Comparison of ENCODE assay signal across 8 cellular contexts in genomic region chr2:45935791-45936622, GRCh38.
DNase-seq lines count a peak whose midpoint lies in the region; ATAC-seq and TF ChIP-seq lines count a peak whose summit lies in the region.

No MANE protein-coding gene starts in this region.

- peak; percentile 77 for TF ChIP-seq CTCF in astrocyte of the spinal cord (IDR thresholded peaks at IDR 0.05; ENCODE audit: low read depth, low read length)

- intact Hi-C loops in sciatic nerve (cut with DNase I), result loop anchor here (5.0 kb wide), 1 partner anchor 289 kb away; no protein-coding TSS in a partner anchor

- in situ Hi-C loops in astrocyte of the spinal cord (cut with HindIII; ENCODE audit: low sequenced_read_pairs), result no loop called here

- DNase-seq in CD1c-positive myeloid dendritic cell (ENCODE audit: extremely low spot score) (peak; percentile 96), NCI-H1417 (lab: John Stamatoyannopoulos, UW) (peak; percentile 83 to 93 (median 92)), SKM-1 (lab: John Stamatoyannopoulos, UW; ENCODE audit: unreplicated experiment) (peak; percentile 78), astrocyte of the spinal cord (ENCODE audit: low read depth, low spot score) (peak; percentile 97), hippocampal formation (lab: John Stamatoyannopoulos, UW) (peak; percentile 58 to 66), sciatic nerve (ENCODE audit: low spot score) (peak; percentile 92)

- no peak overlapping the region for H3K4me3 ChIP-seq in astrocyte of the spinal cord (ENCODE audit: low read depth, low read length)

- ATAC-seq in GM21786 (IDR thresholded peaks at IDR 0.05; ENCODE audit: unreplicated experiment) (peak; percentile 55), sciatic nerve (peak; percentile 90), HG02840 (IDR thresholded peaks at IDR 0.05; ENCODE audit: low FRiP score, unreplicated experiment) (no peak)
